In genomic region chr1:153355445-153356071, GRCh38 we compare ENCODE assay signal across 8 cellular contexts. TPM values are rescaled to one million over a fixed set of nuclear protein-coding genes. Genes with fewer than 3 reads are reported as not detected.
DNase-seq lines count a peak whose midpoint lies in the region; ATAC-seq, FAIRE-seq and TF ChIP-seq lines count a peak whose summit lies in the region.

No MANE protein-coding gene starts in this region.

- H3K36me3 Mint-ChIP-seq in activated naive CD4-positive, alpha-beta T cell treated with anti-CD3 and anti-CD28 coated beads for 36 hours (ENCODE audit: low read depth) = no peaks in the 10 kb centered on the region

- no peak for ATAC-seq in HG03460 (IDR thresholded peaks at IDR 0.05; ENCODE audit: unreplicated experiment)
- no peak for ATAC-seq in HG02852 (IDR thresholded peaks at IDR 0.05; ENCODE audit: unreplicated experiment)

- H3K27ac ChIP-seq in left ventricle myocardium inferior (replicated peaks) = no peak overlapping the region

- DNase-seq in Daoy (ENCODE audit: low read depth) (peak; percentile 78), HTR-8/SVneo (ENCODE audit: insufficient read length, low spot score) (peak; percentile 37), NOMO-1 treated with DMSO at 0.1 percent for 48 hours (lab: John Stamatoyannopoulos, UW; ENCODE audit: unreplicated experiment) (peak; percentile 93), left ventricle myocardium inferior (peak; percentile 61)
- peak; percentile 71 for DNase-seq in activated naive CD4-positive, alpha-beta T cell treated with anti-CD3 and anti-CD28 coated beads for 36 hours
- DNase-seq in stimulated activated CD4-positive, alpha-beta T cell treated with anti-CD3 and anti-CD28 coated beads, Interleukin-2, amount 100 ng/mL, for 48 hours = peak; percentile 21 to 52

- H3K27ac Mint-ChIP-seq in activated naive CD4-positive, alpha-beta T cell treated with anti-CD3 and anti-CD28 coated beads for 36 hours = no peak overlapping the region

- H3K4me1 Mint-ChIP-seq in activated naive CD4-positive, alpha-beta T cell treated with anti-CD3 and anti-CD28 coated beads for 36 hours (ENCODE audit: low read depth) = peaks cover 18% of the 10 kb centered on the region

- no peaks in the 10 kb centered on the region for H3K36me3 ChIP-seq in left ventricle myocardium inferior

- H3K27me3 ChIP-seq in left ventricle myocardium inferior (ENCODE audit: low read depth) = peaks cover 26% of the 10 kb centered on the region

- no peak overlapping the region for H3K4me3 ChIP-seq in left ventricle myocardium inferior

- H3K9me3 Mint-ChIP-seq in activated naive CD4-positive, alpha-beta T cell treated with anti-CD3 and anti-CD28 coated beads for 36 hours = no peaks in the 10 kb centered on the region

- CTCF ChIA-PET in activated naive CD4-positive, alpha-beta T cell treated with anti-CD3 and anti-CD28 coated beads for 36 hours (lab: Charles Lee) = interaction anchor here (0.6 to 5.7 kb wide), 8 partner anchors 41 to 336 kb away, joined by 3 to 127 read pairs (median 4); no protein-coding TSS in a partner anchor

- FAIRE-seq in HTR-8/SVneo (lab: Jason Lieb, UNC) = no peak

- H3K27me3 Mint-ChIP-seq in activated naive CD4-positive, alpha-beta T cell treated with anti-CD3 and anti-CD28 coated beads for 36 hours (ENCODE audit: low read depth) = no peaks in the 10 kb centered on the region

- intact Hi-C loops in activated naive CD4-positive, alpha-beta T cell treated with anti-CD3 and anti-CD28 coated beads for 36 hours (cut with micrococcal nuclease) = loop anchor here (1.0 to 10.0 kb wide), 2 partner anchors 49 to 419 kb away; partner anchors contain the start of gene SLC27A3
- intact Hi-C loops in left ventricle myocardium inferior (cut with micrococcal nuclease) = no loop called here

- H3K4me3 Mint-ChIP-seq in activated naive CD4-positive, alpha-beta T cell treated with anti-CD3 and anti-CD28 coated beads for 36 hours = no peak overlapping the region

- peak; percentile 49 for TF ChIP-seq CTCF in left ventricle myocardium inferior (IDR thresholded peaks at IDR 0.05; ENCODE audit: borderline replicate concordance)

- no peaks in the 10 kb centered on the region for H3K9me3 ChIP-seq in left ventricle myocardium inferior (replicated peaks)

- H3K4me1 ChIP-seq in left ventricle myocardium inferior = peaks cover 8% of the 10 kb centered on the region

RNA-seq across cellular contexts. Expression of gene S100A9, which starts 2.1 kb away (rescaled TPM):
- not detected in 2 replicates for total RNA-seq in Daoy (2014; rRNA removed; shearing (Covaris generic))
- total RNA-seq in activated naive CD4-positive, alpha-beta T cell treated with anti-CD3 and anti-CD28 coated beads for 36 hours = 1 to 10 TPM; 1.7 to 2.6 TPM
- total RNA-seq in left ventricle myocardium inferior = 62.2 TPM

RNA-seq across cellular contexts. Expression of gene PGLYRP4, which starts 6.9 kb away (rescaled TPM):
- total RNA-seq in Daoy (2014; rRNA removed; shearing (Covaris generic)) = not detected in 2 replicates
- not detected for total RNA-seq in activated naive CD4-positive, alpha-beta T cell treated with anti-CD3 and anti-CD28 coated beads for 36 hours
- total RNA-seq in left ventricle myocardium inferior = not detected

RNA-seq across cellular contexts. Expression of gene S100A12, which starts 19.9 kb away (rescaled TPM):
- not detected in 2 replicates for total RNA-seq in Daoy (2014; rRNA removed; shearing (Covaris generic))
- not detected for total RNA-seq in activated naive CD4-positive, alpha-beta T cell treated with anti-CD3 and anti-CD28 coated beads for 36 hours
- total RNA-seq in left ventricle myocardium inferior = 2.3 TPM

RNA-seq across cellular contexts. Expression of gene S100A8, which starts 35.3 kb away (rescaled TPM):
- not detected in 2 replicates for total RNA-seq in Daoy (2014; rRNA removed; shearing (Covaris generic))
- total RNA-seq in activated naive CD4-positive, alpha-beta T cell treated with anti-CD3 and anti-CD28 coated beads for 36 hours = not detected
- total RNA-seq in left ventricle myocardium inferior = 26.6 TPM

RNA-seq across cellular contexts. Expression of gene PGLYRP3, which starts 42.8 kb away (rescaled TPM):
- total RNA-seq in Daoy (2014; rRNA removed; shearing (Covaris generic)) = not detected in 2 replicates
- not detected for total RNA-seq in activated naive CD4-positive, alpha-beta T cell treated with anti-CD3 and anti-CD28 coated beads for 36 hours
- total RNA-seq in left ventricle myocardium inferior = not detected

Comparison
In these comparisons a context has a peak if more than half of its experiments do, and no peak if none do; other contexts are left out.
1. DNase-seq: peak in every context shown above with its lines; median percentile 93 in NOMO-1 treated with DMSO at 0.1 percent for 48 hours; 78 in Daoy; 71 in activated naive CD4-positive, alpha-beta T cell treated with anti-CD3 and anti-CD28 coated beads for 36 hours; 61 in left ventricle myocardium inferior; 37 in HTR-8/SVneo; 36 in stimulated activated CD4-positive, alpha-beta T cell treated with anti-CD3 and anti-CD28 coated beads, Interleukin-2, amount 100 ng/mL, for 48 hours.
2. RNA of gene S100A9, which starts 2.1 kb away (total RNA-seq): 62.2 TPM in left ventricle myocardium inferior (single experiment); 1.7 to 2.6 TPM in activated naive CD4-positive, alpha-beta T cell treated with anti-CD3 and anti-CD28 coated beads for 36 hours and not detected in Daoy; every median in the first group is over 10 times any median in the second.